1 cellular context compared by ENCODE assay signal in the genomic region with DNA sequence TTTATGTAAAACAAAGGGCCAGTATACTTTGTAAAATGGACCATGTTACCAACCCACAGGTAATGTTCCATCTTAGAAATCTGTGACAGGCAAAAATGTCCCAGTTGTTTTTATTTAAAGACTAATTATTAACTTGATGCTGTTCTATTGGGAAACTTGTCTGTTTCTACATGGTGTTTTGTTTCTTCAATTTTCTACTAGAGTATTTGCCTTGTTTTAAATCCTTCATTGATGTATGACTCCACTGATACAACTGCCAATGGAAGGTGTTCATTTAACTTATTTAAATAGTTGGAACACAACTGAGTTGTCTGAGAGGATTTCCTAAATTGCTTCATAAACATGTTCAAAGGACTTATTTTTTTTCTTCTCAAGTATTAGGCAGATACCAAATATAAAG.
TF ChIP-seq lines count a peak whose summit lies in the region.

No MANE protein-coding gene starts in this region.

TF ChIP-seq in HepG2, 621 proteins besides CTCF, POLR2A, EP300 and RAD21 (continued from another document):
- TF ChIP-seq, protein P1, sequence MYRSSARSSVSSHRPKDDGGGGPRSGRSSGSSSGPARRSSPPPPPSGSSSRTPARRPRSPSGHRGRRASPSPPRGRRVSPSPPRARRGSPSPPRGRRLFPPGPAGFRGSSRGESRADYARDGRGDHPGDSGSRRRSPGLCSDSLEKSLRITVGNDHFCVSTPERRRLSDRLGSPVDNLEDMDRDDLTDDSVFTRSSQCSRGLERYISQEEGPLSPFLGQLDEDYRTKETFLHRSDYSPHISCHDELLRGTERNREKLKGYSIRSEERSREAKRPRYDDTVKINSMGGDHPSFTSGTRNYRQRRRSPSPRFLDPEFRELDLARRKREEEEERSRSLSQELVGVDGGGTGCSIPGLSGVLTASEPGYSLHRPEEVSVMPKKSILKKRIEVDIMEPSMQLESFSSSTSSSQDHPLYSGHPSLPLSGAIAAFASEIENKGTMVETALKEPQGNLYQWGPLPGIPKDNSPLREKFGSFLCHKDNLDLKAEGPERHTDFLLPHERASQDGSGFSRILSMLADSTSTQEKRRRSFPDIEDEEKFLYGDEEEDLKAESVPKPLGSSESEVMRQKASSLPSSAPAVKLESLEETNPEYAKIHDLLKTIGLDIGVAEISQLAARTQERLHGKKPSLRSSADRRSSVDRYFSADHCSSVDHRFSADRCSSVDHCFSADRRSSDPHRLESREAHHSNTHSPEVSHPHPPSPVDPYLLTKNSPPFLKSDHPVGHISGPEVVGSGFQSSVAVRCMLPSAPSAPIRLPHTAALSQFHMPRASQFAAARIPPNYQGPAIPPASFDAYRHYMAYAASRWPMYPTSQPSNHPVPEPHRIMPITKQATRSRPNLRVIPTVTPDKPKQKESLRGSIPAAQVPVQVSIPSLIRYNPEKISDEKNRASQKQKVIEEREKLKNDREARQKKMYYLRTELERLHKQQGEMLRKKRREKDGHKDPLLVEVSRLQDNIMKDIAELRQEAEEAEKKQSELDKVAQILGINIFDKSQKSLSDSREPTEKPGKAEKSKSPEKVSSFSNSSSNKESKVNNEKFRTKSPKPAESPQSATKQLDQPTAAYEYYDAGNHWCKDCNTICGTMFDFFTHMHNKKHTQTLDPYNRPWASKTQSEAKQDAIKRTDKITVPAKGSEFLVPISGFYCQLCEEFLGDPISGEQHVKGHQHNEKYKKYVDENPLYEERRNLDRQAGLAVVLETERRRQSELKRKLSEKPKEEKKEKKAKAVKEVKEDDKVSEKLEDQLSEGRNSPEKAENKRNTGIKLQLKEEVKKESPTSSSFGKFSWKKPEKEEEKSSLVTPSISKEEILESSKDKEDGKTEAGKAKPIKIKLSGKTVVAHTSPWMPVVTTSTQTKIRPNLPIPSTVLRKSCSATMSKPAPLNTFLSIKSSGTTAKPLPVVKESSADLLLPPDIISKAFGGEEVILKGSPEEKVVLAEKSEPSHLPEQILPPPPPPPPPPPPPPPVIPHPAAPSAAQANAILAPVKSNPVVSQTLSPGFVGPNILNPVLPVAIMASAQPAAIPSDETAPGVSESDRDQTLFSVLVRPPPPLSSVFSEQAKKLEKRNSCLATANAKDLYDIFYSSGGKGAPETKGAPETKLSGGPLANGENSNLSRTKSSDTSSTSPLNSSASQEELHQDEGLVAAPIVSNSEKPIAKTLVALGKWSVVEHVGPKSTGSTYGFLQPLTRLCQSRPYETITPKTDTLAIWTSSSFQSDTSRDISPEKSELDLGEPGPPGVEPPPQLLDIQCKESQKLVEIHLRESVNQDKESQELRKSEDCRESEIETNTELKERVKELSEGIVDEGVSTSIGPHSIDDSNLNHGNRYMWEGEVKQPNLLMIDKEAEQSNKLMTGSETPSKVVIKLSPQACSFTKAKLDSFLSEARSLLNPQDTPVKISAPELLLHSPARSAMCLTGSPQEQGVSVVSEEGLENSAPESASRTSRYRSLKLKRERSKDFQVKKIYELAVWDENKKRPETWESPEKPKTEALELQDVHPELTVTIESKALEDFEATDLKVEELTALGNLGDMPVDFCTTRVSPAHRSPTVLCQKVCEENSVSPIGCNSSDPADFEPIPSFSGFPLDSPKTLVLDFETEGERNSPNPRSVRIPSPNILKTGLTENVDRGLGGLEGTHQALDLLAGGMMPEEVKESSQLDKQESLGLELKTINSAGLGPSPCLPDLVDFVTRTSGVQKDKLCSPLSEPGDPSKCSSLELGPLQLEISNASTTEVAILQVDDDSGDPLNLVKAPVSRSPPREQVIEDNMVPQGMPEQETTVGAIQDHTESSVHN (CRISPR knock-in tag; IDR thresholded peaks at IDR 0.05), result no peak
- TF ChIP-seq SNAI1 (CRISPR knock-in tag; IDR thresholded peaks at IDR 0.05; ENCODE audit: borderline replicate concordance), result no peak
- TF ChIP-seq, protein P2, sequence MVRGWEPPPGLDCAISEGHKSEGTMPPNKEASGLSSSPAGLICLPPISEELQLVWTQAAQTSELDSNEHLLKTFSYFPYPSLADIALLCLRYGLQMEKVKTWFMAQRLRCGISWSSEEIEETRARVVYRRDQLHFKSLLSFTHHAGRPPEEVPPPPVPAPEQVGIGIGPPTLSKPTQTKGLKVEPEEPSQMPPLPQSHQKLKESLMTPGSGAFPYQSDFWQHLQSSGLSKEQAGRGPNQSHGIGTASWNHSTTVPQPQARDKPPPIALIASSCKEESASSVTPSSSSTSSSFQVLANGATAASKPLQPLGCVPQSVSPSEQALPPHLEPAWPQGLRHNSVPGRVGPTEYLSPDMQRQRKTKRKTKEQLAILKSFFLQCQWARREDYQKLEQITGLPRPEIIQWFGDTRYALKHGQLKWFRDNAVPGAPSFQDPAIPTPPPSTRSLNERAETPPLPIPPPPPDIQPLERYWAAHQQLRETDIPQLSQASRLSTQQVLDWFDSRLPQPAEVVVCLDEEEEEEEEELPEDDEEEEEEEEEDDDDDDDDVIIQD (CRISPR knock-in tag; IDR thresholded peaks at IDR 0.05; ENCODE audit: low read depth), result no peak
- TF ChIP-seq SP2 (CRISPR knock-in tag; IDR thresholded peaks at IDR 0.05), result no peak
- no peak for TF ChIP-seq ZNF879 (CRISPR knock-in tag; IDR thresholded peaks at IDR 0.05)
- no peak for TF ChIP-seq ZNF468 (CRISPR knock-in tag; IDR thresholded peaks at IDR 0.05)
- no peak for TF ChIP-seq ETV5 (CRISPR knock-in tag; IDR thresholded peaks at IDR 0.05; ENCODE audit: borderline replicate concordance)
- TF ChIP-seq HDAC2 (CRISPR knock-in tag; IDR thresholded peaks at IDR 0.05), result no peak
- no peak for TF ChIP-seq PHF20 (CRISPR knock-in tag; IDR thresholded peaks at IDR 0.05)
- TF ChIP-seq ZNF883 (CRISPR knock-in tag; IDR thresholded peaks at IDR 0.05; ENCODE audit: not compliant biosample characterization), result no peak
- TF ChIP-seq KDM5B (CRISPR knock-in tag; IDR thresholded peaks at IDR 0.05; ENCODE audit: borderline replicate concordance), result no peak
- no peak for TF ChIP-seq NKX3-1 (CRISPR knock-in tag; IDR thresholded peaks at IDR 0.05)
- TF ChIP-seq GABPA (IDR thresholded peaks at IDR 0.05; ENCODE audit: low read depth, low read length), result no peak
- no peak for TF ChIP-seq GABPA (CRISPR knock-in tag; IDR thresholded peaks at IDR 0.05; ENCODE audit: low read depth)
- TF ChIP-seq, protein P3, sequence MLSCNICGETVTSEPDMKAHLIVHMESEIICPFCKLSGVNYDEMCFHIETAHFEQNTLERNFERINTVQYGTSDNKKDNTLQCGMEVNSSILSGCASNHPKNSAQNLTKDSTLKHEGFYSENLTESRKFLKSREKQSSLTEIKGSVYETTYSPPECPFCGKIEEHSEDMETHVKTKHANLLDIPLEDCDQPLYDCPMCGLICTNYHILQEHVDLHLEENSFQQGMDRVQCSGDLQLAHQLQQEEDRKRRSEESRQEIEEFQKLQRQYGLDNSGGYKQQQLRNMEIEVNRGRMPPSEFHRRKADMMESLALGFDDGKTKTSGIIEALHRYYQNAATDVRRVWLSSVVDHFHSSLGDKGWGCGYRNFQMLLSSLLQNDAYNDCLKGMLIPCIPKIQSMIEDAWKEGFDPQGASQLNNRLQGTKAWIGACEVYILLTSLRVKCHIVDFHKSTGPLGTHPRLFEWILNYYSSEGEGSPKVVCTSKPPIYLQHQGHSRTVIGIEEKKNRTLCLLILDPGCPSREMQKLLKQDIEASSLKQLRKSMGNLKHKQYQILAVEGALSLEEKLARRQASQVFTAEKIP (CRISPR knock-in tag; IDR thresholded peaks at IDR 0.05; ENCODE audit: borderline replicate concordance), result no peak
